In genomic region chr1:240784776-240785175, GRCh38 we compare ENCODE assay signal across 13 cellular contexts.
DNase-seq lines count a peak whose midpoint lies in the region; ATAC-seq and TF ChIP-seq lines count a peak whose summit lies in the region.
"Had no signal": no experiment of that assay in that cellular context is flagged by ENCODE, and none has a peak within 500 bp of the region (broad histone marks: within the 10 kb centered on the region; RNA-seq: fewer than 3 reads in every experiment).

No MANE protein-coding gene starts in this region.

- no peak for ATAC-seq in GM18502 (IDR thresholded peaks at IDR 0.05; ENCODE audit: poor library complexity, unreplicated experiment)
- ATAC-seq in HG02973 (IDR thresholded peaks at IDR 0.05; ENCODE audit: unreplicated experiment), result no peak

- no peaks in the 10 kb centered on the region for H3K27me3 Mint-ChIP-seq in activated T-helper 2 cell treated with anti-CD3 and anti-CD28 coated beads, Interferon-gamma antibody, Interleukin-2, Interleukin-4, amounts not matched to agents 10 μg/mL and 5 μg/mL and 100 μg/mL, durations not matched to agents 14 hours and 24 hours and 36 hours (ENCODE audit: low read depth)

- TF ChIP-seq CTCF in HEK293 (tag by site-specific recombination; IDR thresholded peaks at IDR 0.05), result no peak

- H3K4me1 ChIP-seq in HEK293 (ENCODE audit: control insufficient read depth, insufficient read depth, low read length), result peaks cover 16% of the 10 kb centered on the region; the same call in 1 of the 2 replicates
- H3K4me1 ChIP-seq: BE2C had no signal

- CTCF ChIA-PET in HEK293 (lab: Yijun Ruan, JAX), result interaction anchor here (0.9 to 1.5 kb wide), 3 partner anchors 47 to 53 kb away, joined by 3 to 4 read pairs (median 3); no protein-coding TSS in a partner anchor

- intact Hi-C loops in activated T-helper 2 cell treated with anti-CD3 and anti-CD28 coated beads, Interferon-gamma antibody, Interleukin-2, Interleukin-4, amounts not matched to agents 10 μg/mL and 5 μg/mL and 100 μg/mL, durations not matched to agents 14 hours and 24 hours and 36 hours (cut with micrococcal nuclease), result no loop called here

- H3K27ac Mint-ChIP-seq in activated T-helper 2 cell treated with anti-CD3 and anti-CD28 coated beads, Interferon-gamma antibody, Interleukin-2, Interleukin-4, amounts not matched to agents 10 μg/mL and 5 μg/mL and 100 μg/mL, durations not matched to agents 14 hours and 24 hours and 36 hours, result no peak overlapping the region
- H3K27ac Mint-ChIP-seq: CD4-positive, alpha-beta memory T cell had no signal

- DNase-seq in DMS 273 (lab: John Stamatoyannopoulos, UW; ENCODE audit: unreplicated experiment), result peak; percentile 78
- peak; percentile 95 for DNase-seq in NCI-H82 (lab: John Stamatoyannopoulos, UW)
- DNase-seq in activated T-helper 2 cell treated with anti-CD3 and anti-CD28 coated beads, Interferon-gamma antibody, Interleukin-2, Interleukin-4, amounts not matched to agents 10 μg/mL and 5 μg/mL and 100 μg/mL, durations not matched to agents 14 hours and 24 hours and 36 hours (ENCODE audit: low spot score), result no peak
- DNase-seq: BE2C; CD4-positive, alpha-beta memory T cell; DMS79; HCEC 1CT; KBM-7 had no signal

- H3K9me3 ChIP-seq in HEK293 (ENCODE audit: control insufficient read depth, insufficient read depth, low read depth, low read length), result no peaks in the 10 kb centered on the region
- H3K9me3 ChIP-seq: A549, BE2C had no signal

- H3K4me3 ChIP-seq in HEK293 (ENCODE audit: low read depth, low read length), result no peak overlapping the region
- H3K4me3 ChIP-seq: A549 had no signal

- H3K4me3 Mint-ChIP-seq in activated T-helper 2 cell treated with anti-CD3 and anti-CD28 coated beads, Interferon-gamma antibody, Interleukin-2, Interleukin-4, amounts not matched to agents 10 μg/mL and 5 μg/mL and 100 μg/mL, durations not matched to agents 14 hours and 24 hours and 36 hours (ENCODE audit: low read depth), result no peak overlapping the region
- H3K4me3 Mint-ChIP-seq: CD4-positive, alpha-beta memory T cell had no signal

- no peaks in the 10 kb centered on the region for H3K36me3 ChIP-seq in HEK293 (ENCODE audit: control insufficient read depth in 2 of 2, insufficient read depth in 1 of 2, low read length in 2 of 2)
- H3K36me3 ChIP-seq: BE2C had no signal

- no peaks in the 10 kb centered on the region for H3K9me3 Mint-ChIP-seq in activated T-helper 2 cell treated with anti-CD3 and anti-CD28 coated beads, Interferon-gamma antibody, Interleukin-2, Interleukin-4, amounts not matched to agents 10 μg/mL and 5 μg/mL and 100 μg/mL, durations not matched to agents 14 hours and 24 hours and 36 hours

- H3K36me3 Mint-ChIP-seq in activated T-helper 2 cell treated with anti-CD3 and anti-CD28 coated beads, Interferon-gamma antibody, Interleukin-2, Interleukin-4, amounts not matched to agents 10 μg/mL and 5 μg/mL and 100 μg/mL, durations not matched to agents 14 hours and 24 hours and 36 hours (ENCODE audit: low read depth), result no peaks in the 10 kb centered on the region
- H3K36me3 Mint-ChIP-seq: CD4-positive, alpha-beta memory T cell had no signal

- POLR2A ChIA-PET in HEK293 (lab: Yijun Ruan, JAX), result no interaction called here

- H3K27ac ChIP-seq in HEK293 (ENCODE audit: extremely low read depth, low read depth, low read length), result no peak overlapping the region
- H3K27ac ChIP-seq: C4-2B had no signal

- H3K4me1 Mint-ChIP-seq in activated T-helper 2 cell treated with anti-CD3 and anti-CD28 coated beads, Interferon-gamma antibody, Interleukin-2, Interleukin-4, amounts not matched to agents 10 μg/mL and 5 μg/mL and 100 μg/mL, durations not matched to agents 14 hours and 24 hours and 36 hours (ENCODE audit: low read depth), result no peaks in the 10 kb centered on the region
- H3K4me1 Mint-ChIP-seq: CD4-positive, alpha-beta memory T cell had no signal

TF ChIP-seq in HEK293, 187 proteins besides CTCF, POLR2A, EP300 and RAD21:
- no peak for TF ChIP-seq ZBTB21 (tag by site-specific recombination; IDR thresholded peaks at IDR 0.05)
- TF ChIP-seq ZNF664 (tag by site-specific recombination; IDR thresholded peaks at IDR 0.05), result peak; percentile 87
- TF ChIP-seq PRDM10 (tag by site-specific recombination; IDR thresholded peaks at IDR 0.05), result no peak
- TF ChIP-seq RBAK (tag by site-specific recombination; IDR thresholded peaks at IDR 0.05), result no peak
- no peak for TF ChIP-seq ZNF626 (tag by site-specific recombination; IDR thresholded peaks at IDR 0.05)
- no peak for TF ChIP-seq PBX3 (CRISPR knock-in tag; IDR thresholded peaks at IDR 0.05)
- no peak for TF ChIP-seq GLI2 (tag by site-specific recombination; IDR thresholded peaks at IDR 0.05; ENCODE audit: borderline replicate concordance, low read depth)
